In genomic region chr17:18921485-18921884, GRCh38 we compare ENCODE assay signal across 12 cellular contexts. TPM values are rescaled to one million over a fixed set of nuclear protein-coding genes. Genes with fewer than 3 reads are reported as not detected.
DNase-seq lines count a peak whose midpoint lies in the region; ATAC-seq, FAIRE-seq and TF ChIP-seq lines count a peak whose summit lies in the region.
"Had no signal": no experiment of that assay in that cellular context is flagged by ENCODE, and none has a peak within 500 bp of the region (broad histone marks: within the 10 kb centered on the region; RNA-seq: fewer than 3 reads in every experiment).

No MANE protein-coding gene starts in this region.

- no peaks in the 10 kb centered on the region for H3K27me3 Mint-ChIP-seq in astrocyte (ENCODE audit: low read depth, unreplicated experiment)

- no peak for TF ChIP-seq CTCF in astrocyte (IDR thresholded peaks at IDR 0.05; ENCODE audit: insufficient read depth, low read depth, low read length)

- H3K4me1 Mint-ChIP-seq in astrocyte (ENCODE audit: low read depth, unreplicated experiment): peaks cover 17% of the 10 kb centered on the region

- peak overlapping the region; percentile 14 for H3K9ac ChIP-seq in astrocyte (ENCODE audit: low read length)
- no peak overlapping the region for H3K9ac ChIP-seq in rectal smooth muscle tissue (ENCODE audit: low read length)

- DNase-seq in astrocyte (ENCODE audit: low read depth): no peak
- DNase-seq in DMS79 treated with DMSO at 0.1 percent for 48 hours (lab: John Stamatoyannopoulos, UW): no peak
- DNase-seq: DND-41, midbrain, NCI-H1092 treated with DMSO at 0.1 percent for 48 hours, NCI-H82 had no signal

- H2AFZ ChIP-seq in astrocyte (ENCODE audit: low read depth, low read length): no peak overlapping the region

- peaks cover 10% of the 10 kb centered on the region for H3K79me2 ChIP-seq in astrocyte (ENCODE audit: insufficient read depth, low read length)

- peaks cover 16% of the 10 kb centered on the region for H4K20me1 ChIP-seq in astrocyte (ENCODE audit: insufficient read depth, low read length)

- ATAC-seq in GM18498 (IDR thresholded peaks at IDR 0.05; ENCODE audit: unreplicated experiment) (peak; percentile 17), HG03565 (IDR thresholded peaks at IDR 0.05; ENCODE audit: unreplicated experiment) (peak; percentile 4), GM19463 (IDR thresholded peaks at IDR 0.05; ENCODE audit: unreplicated experiment) (no peak), GM18861 (IDR thresholded peaks at IDR 0.05; ENCODE audit: unreplicated experiment) (no peak)

- H3K4me3 ChIP-seq in astrocyte (ENCODE audit: insufficient read depth, low read depth, low read length) (no peak overlapping the region), rectal smooth muscle tissue (ENCODE audit: low read length) (no peak overlapping the region)

- peaks cover 18% of the 10 kb centered on the region for H3K36me3 Mint-ChIP-seq in astrocyte (ENCODE audit: low read depth, unreplicated experiment)

- H3K4me1 ChIP-seq in astrocyte (ENCODE audit: insufficient read depth, low read length): peaks cover 15% of the 10 kb centered on the region
- H3K4me1 ChIP-seq in rectal smooth muscle tissue (ENCODE audit: control insufficient read depth, insufficient read depth, low read length): peaks cover 14% of the 10 kb centered on the region

- H3K9me3 ChIP-seq in astrocyte (ENCODE audit: insufficient read depth, low read depth, low read length): no peaks in the 10 kb centered on the region

- peak overlapping the region; percentile 60 for H3K27ac ChIP-seq in astrocyte (ENCODE audit: low read depth, low read length)
- H3K27ac ChIP-seq in rectal smooth muscle tissue (ENCODE audit: low read depth, low read length): peak overlapping the region; percentile 38

- H3K4me2 ChIP-seq in astrocyte (ENCODE audit: low read length): peak overlapping the region; percentile 53

- H3K9me3 Mint-ChIP-seq in astrocyte (ENCODE audit: unreplicated experiment): no peaks in the 10 kb centered on the region

- H3K36me3 ChIP-seq in astrocyte (ENCODE audit: insufficient read depth, low read length) (peaks cover 3% of the 10 kb centered on the region), rectal smooth muscle tissue (ENCODE audit: control insufficient read depth, insufficient read depth, low read length) (peaks cover 5% of the 10 kb centered on the region)

- FAIRE-seq in astrocyte (lab: Jason Lieb, UNC): no peak

- H3K4me3 Mint-ChIP-seq in astrocyte (ENCODE audit: unreplicated experiment): no peak overlapping the region

- H3K27me3 ChIP-seq in astrocyte (ENCODE audit: insufficient read depth, low read length) (no peaks in the 10 kb centered on the region), rectal smooth muscle tissue (ENCODE audit: control insufficient read depth, insufficient read depth, low read length) (no peaks in the 10 kb centered on the region)

- no peak overlapping the region for H3K27ac Mint-ChIP-seq in astrocyte (ENCODE audit: unreplicated experiment)

RNA-seq across cellular contexts. Expression of gene SLC5A10, which starts 30.5 kb away (rescaled TPM):
- 0.14 TPM in 1 of 2 replicates, not detected in the other for total RNA-seq in astrocyte
- total RNA-seq: dermis blood vessel endothelial cell had no signal

Comparison
In these comparisons a context has a peak if more than half of its experiments do, and no peak if none do; other contexts are left out.
1. ATAC-seq: peak in GM18498 (single experiment) and HG03565 (single experiment); none in GM19463 (single experiment) and GM18861 (single experiment).